8 cellular contexts compared by ENCODE assay signal in genomic region chr1:108560430-108561144, GRCh38. TPM values are rescaled to one million over a fixed set of nuclear protein-coding genes. Genes with fewer than 3 reads are reported as not detected.
DNase-seq lines count a peak whose midpoint lies in the region; ATAC-seq, FAIRE-seq and TF ChIP-seq lines count a peak whose summit lies in the region.

No MANE protein-coding gene starts in this region.

- peaks cover 6% of the 10 kb centered on the region for H3K4me1 Mint-ChIP-seq in Caco-2 (ENCODE audit: low read depth, unreplicated experiment)
- peaks cover 32% of the 10 kb centered on the region for H3K4me1 Mint-ChIP-seq in activated T-helper 2 cell treated with anti-CD3 and anti-CD28 coated beads, Interferon-gamma antibody, Interleukin-2, Interleukin-4, amounts not matched to agents 10 μg/mL and 5 μg/mL and 100 μg/mL, durations not matched to agents 14 hours and 24 hours and 36 hours (ENCODE audit: low read depth)

- H3K27me3 ChIP-seq in Caco-2 (replicated peaks; ENCODE audit: control insufficient read depth, insufficient read depth, low read length) = no peaks in the 10 kb centered on the region

- H3K36me3 ChIP-seq in Caco-2 (ENCODE audit: control insufficient read depth, insufficient read depth, low read length) = no peaks in the 10 kb centered on the region

- CTCF ChIA-PET in Caco-2 (lab: Charles Lee) = interaction anchor here (0.5 to 2.1 kb wide), 7 partner anchors 24 to 360 kb away, joined by 3 to 12 read pairs (median 4); partner anchors contain the start of gene SLC25A24

- peak; percentile 33 to 42 for DNase-seq in Caco-2
- DNase-seq in GM20000 (ENCODE audit: low spot score) = peak; percentile 77
- peak; percentile 31 for DNase-seq in HTR-8/SVneo (ENCODE audit: insufficient read length, low spot score)
- DNase-seq in RCC 7860 (ENCODE audit: low spot score) = peak; percentile 32
- peak; percentile 42 for DNase-seq in activated T-helper 2 cell treated with anti-CD3 and anti-CD28 coated beads, Interferon-gamma antibody, Interleukin-2, Interleukin-4, amounts not matched to agents 10 μg/mL and 5 μg/mL and 100 μg/mL, durations not matched to agents 14 hours and 24 hours and 36 hours (ENCODE audit: low spot score)
- peak; percentile 41 for DNase-seq in glomerular visceral epithelial cell (ENCODE audit: extremely low spot score)
- DNase-seq in omental fat pad (ENCODE audit: low spot score) = peak; percentile 32
- no peak for DNase-seq in midbrain (lab: John Stamatoyannopoulos, UW)

- H3K4me3 Mint-ChIP-seq in Caco-2 (ENCODE audit: unreplicated experiment) = peak overlapping the region; percentile 85
- H3K4me3 Mint-ChIP-seq in activated T-helper 2 cell treated with anti-CD3 and anti-CD28 coated beads, Interferon-gamma antibody, Interleukin-2, Interleukin-4, amounts not matched to agents 10 μg/mL and 5 μg/mL and 100 μg/mL, durations not matched to agents 14 hours and 24 hours and 36 hours (ENCODE audit: low read depth) = peak overlapping the region; percentile 95

- POLR2A ChIA-PET in Caco-2 (lab: Charles Lee) = no interaction called here

- no peaks in the 10 kb centered on the region for H3K36me3 Mint-ChIP-seq in Caco-2 (ENCODE audit: insufficient read depth, unreplicated experiment)
- H3K36me3 Mint-ChIP-seq in activated T-helper 2 cell treated with anti-CD3 and anti-CD28 coated beads, Interferon-gamma antibody, Interleukin-2, Interleukin-4, amounts not matched to agents 10 μg/mL and 5 μg/mL and 100 μg/mL, durations not matched to agents 14 hours and 24 hours and 36 hours (ENCODE audit: low read depth) = no peaks in the 10 kb centered on the region

- FAIRE-seq in HTR-8/SVneo (lab: Jason Lieb, UNC) (no peak), RCC 7860 (lab: Jason Lieb, UNC) (no peak)

- ATAC-seq in omental fat pad (ENCODE audit: low FRiP score) = peak; percentile 73

- H3K27ac Mint-ChIP-seq in Caco-2 (ENCODE audit: unreplicated experiment) = no peak overlapping the region
- H3K27ac Mint-ChIP-seq in activated T-helper 2 cell treated with anti-CD3 and anti-CD28 coated beads, Interferon-gamma antibody, Interleukin-2, Interleukin-4, amounts not matched to agents 10 μg/mL and 5 μg/mL and 100 μg/mL, durations not matched to agents 14 hours and 24 hours and 36 hours = peak overlapping the region; percentile 77

- no peaks in the 10 kb centered on the region for H3K27me3 Mint-ChIP-seq in Caco-2 (ENCODE audit: insufficient read depth, unreplicated experiment)
- H3K27me3 Mint-ChIP-seq in activated T-helper 2 cell treated with anti-CD3 and anti-CD28 coated beads, Interferon-gamma antibody, Interleukin-2, Interleukin-4, amounts not matched to agents 10 μg/mL and 5 μg/mL and 100 μg/mL, durations not matched to agents 14 hours and 24 hours and 36 hours (ENCODE audit: low read depth) = no peaks in the 10 kb centered on the region

- no peaks in the 10 kb centered on the region for H3K9me3 ChIP-seq in Caco-2

- peaks cover 4% of the 10 kb centered on the region; the same call in 1 of the 2 replicates for H3K4me1 ChIP-seq in Caco-2

- no peak for TF ChIP-seq CTCF in Caco-2 (IDR thresholded peaks at IDR 0.05; ENCODE audit: insufficient read depth in 1 of 2, low read depth in 1 of 2, low read length in 1 of 2, severe bottlenecking in 1 of 2, unreplicated experiment in 1 of 2)
- no peak for TF ChIP-seq CTCF in GM20000 (IDR thresholded peaks at IDR 0.05; ENCODE audit: extremely low read depth, missing control alignments)
- TF ChIP-seq CTCF in omental fat pad (IDR thresholded peaks at IDR 0.05) = no peak

- BruUV-seq in Caco-2 (replicated peaks; lab: Mats Ljungman, UMichigan) = no TSS peak

- H3K9me3 Mint-ChIP-seq in Caco-2 (ENCODE audit: unreplicated experiment) = no peaks in the 10 kb centered on the region
- H3K9me3 Mint-ChIP-seq in activated T-helper 2 cell treated with anti-CD3 and anti-CD28 coated beads, Interferon-gamma antibody, Interleukin-2, Interleukin-4, amounts not matched to agents 10 μg/mL and 5 μg/mL and 100 μg/mL, durations not matched to agents 14 hours and 24 hours and 36 hours = no peaks in the 10 kb centered on the region

- intact Hi-C loops in Caco-2 (cut with micrococcal nuclease; ENCODE audit: unreplicated experiment) = loop anchor here (1.0 to 2.0 kb wide), 4 partner anchors 24 to 233 kb away; no protein-coding TSS in a partner anchor
- intact Hi-C loops in activated T-helper 2 cell treated with anti-CD3 and anti-CD28 coated beads, Interferon-gamma antibody, Interleukin-2, Interleukin-4, amounts not matched to agents 10 μg/mL and 5 μg/mL and 100 μg/mL, durations not matched to agents 14 hours and 24 hours and 36 hours (cut with micrococcal nuclease) = loop anchor here (1.0 to 2.0 kb wide), 3 partner anchors 48 to 82 kb away; no protein-coding TSS in a partner anchor

- peak overlapping the region; percentile 48 for H3K4me3 ChIP-seq in Caco-2 (ENCODE audit: low read depth, low read length)

RNA-seq across cellular contexts. Expression of gene EEIG2, which starts 0.7 kb away (rescaled TPM):
- total RNA-seq in Caco-2 (2022) (2.8 and 3.1 TPM in 2 replicates), omental fat pad (10 to 100 TPM; 14.3 to 25.5 (median 17.8) TPM)
- 25.4 and 26.4 TPM in 2 replicates for total RNA-seq in activated T-helper 2 cell treated with anti-CD3 and anti-CD28 coated beads, Interferon-gamma antibody, Interleukin-2, Interleukin-4, amounts not matched to agents 10 μg/mL and 5 μg/mL and 100 μg/mL, durations not matched to agents 14 hours and 24 hours and 36 hours
